25 cellular contexts compared by ENCODE assay signal in genomic region chr1:245579881-245580280, GRCh38.
"Had no signal": no experiment of that assay in that cellular context is flagged by ENCODE, and none has a peak within 500 bp of the region (broad histone marks: within the 10 kb centered on the region; RNA-seq: fewer than 3 reads in every experiment).

No MANE protein-coding gene starts in this region.

- H3K27ac ChIP-seq: RWPE1 had no signal

- DNase-seq: IMR-90; Karpas-422; KG1; MM.1S; MV-4-11; NCI-H1048; NCI-H1105; NCI-H1417; NCI-H1436 treated with DMSO at 0.1 percent for 48 hours; NCI-H187; NCI-H2029; NCI-H2081 treated with DMSO at 0.1 percent for 48 hours; NCI-H2171; NCI-H226; NCI-H446; NCI-H510A; NCI-H526 treated with DMSO at 0.1 percent for 48 hours; NCI-H748 treated with DMSO at 0.1 percent for 48 hours; NK-92 treated with Interleukin-12 subunit alpha and Interleukin-12 subunit beta, amount 100 ng/mL, for 24 hours; PC-3; SHP77 had no signal

- ATAC-seq: HepG2, Panc1, PC-3, SK-N-SH treated with all-trans-retinoic acid at 6 μM for 48 hours had no signal
